8 cellular contexts compared by ENCODE assay signal in genomic region chr1:181043025-181043880, GRCh38. TPM values are rescaled to one million over a fixed set of nuclear protein-coding genes. Genes with fewer than 3 reads are reported as not detected.
DNase-seq lines count a peak whose midpoint lies in the region; ATAC-seq, FAIRE-seq and TF ChIP-seq lines count a peak whose summit lies in the region.

No MANE protein-coding gene starts in this region.

- H3K4me3 ChIP-seq in NB4 (ENCODE audit: low read depth, low read length), result no peak overlapping the region

- no peak for TF ChIP-seq CTCF in NB4 (IDR thresholded peaks at IDR 0.05; ENCODE audit: low read depth, low read length)

- no peak for TF ChIP-seq POLR2A in NB4 (IDR thresholded peaks at IDR 0.05; ENCODE audit: extremely low read depth, insufficient read length)

- DNase-seq in NCI-H146 (lab: John Stamatoyannopoulos, UW) (peak; percentile 26), NCI-H146 treated with DMSO at 0.1 percent for 48 hours (lab: John Stamatoyannopoulos, UW; ENCODE audit: unreplicated experiment) (no peak), NB4 (ENCODE audit: low read depth) (peak; percentile 94), HTR-8/SVneo (ENCODE audit: insufficient read length, low spot score) (no peak), RCC 7860 (ENCODE audit: low spot score) (no peak)
- no peak for DNase-seq in naive thymus-derived CD8-positive, alpha-beta T cell

- H3K4me1 Mint-ChIP-seq in activated naive CD8-positive, alpha-beta T cell (ENCODE audit: low read depth), result peaks cover 53% of the 10 kb centered on the region
- peaks cover 31 to 59% (median 55%) of the 10 kb centered on the region in 4 donors for H3K4me1 Mint-ChIP-seq in naive thymus-derived CD8-positive, alpha-beta T cell

- H3K27ac Mint-ChIP-seq in activated naive CD8-positive, alpha-beta T cell, result peak overlapping the region; percentile 82
- peak overlapping the region in 6 of 10 donors; percentile 33 to 73 (median 61) for H3K27ac Mint-ChIP-seq in naive thymus-derived CD8-positive, alpha-beta T cell

- POLR2A ChIA-PET in naive thymus-derived CD8-positive, alpha-beta T cell (lab: Charles Lee), result interaction anchor here (0.8 to 1.3 kb wide), 2 partner anchors 21 to 62 kb away, joined by 3 read pairs; partner anchors contain the start of gene STX6

- FAIRE-seq in HTR-8/SVneo (lab: Jason Lieb, UNC), result no peak
- no peak for FAIRE-seq in RCC 7860 (lab: Jason Lieb, UNC)

- H3K4me3 Mint-ChIP-seq in activated naive CD8-positive, alpha-beta T cell, result no peak overlapping the region
- peak overlapping the region in 4 of 10 donors; percentile 39 to 53 (median 44) for H3K4me3 Mint-ChIP-seq in naive thymus-derived CD8-positive, alpha-beta T cell

- no peaks in the 10 kb centered on the region for H3K27me3 Mint-ChIP-seq in activated naive CD8-positive, alpha-beta T cell
- H3K27me3 Mint-ChIP-seq in naive thymus-derived CD8-positive, alpha-beta T cell, result no peaks in the 10 kb centered on the region

- H3K9me3 Mint-ChIP-seq in activated naive CD8-positive, alpha-beta T cell (ENCODE audit: low read depth), result no peaks in the 10 kb centered on the region
- H3K9me3 Mint-ChIP-seq in naive thymus-derived CD8-positive, alpha-beta T cell, result no peaks in the 10 kb centered on the region

- peaks cover 13% of the 10 kb centered on the region for H3K36me3 Mint-ChIP-seq in activated naive CD8-positive, alpha-beta T cell
- H3K36me3 Mint-ChIP-seq in naive thymus-derived CD8-positive, alpha-beta T cell, result peaks cover 0 to 56% (median 14%) of the 10 kb centered on the region in 3 donors

- ATAC-seq in naive thymus-derived CD8-positive, alpha-beta T cell, result no peak
- ATAC-seq in SK-N-SH treated with all-trans-retinoic acid at 6 μM for 48 hours, result no peak

TF ChIP-seq in SK-N-SH treated with all-trans-retinoic acid at 6 μM for 48 hours, 23 proteins besides CTCF, POLR2A, EP300 and RAD21:
- no peak for TF ChIP-seq BACH2 (CRISPR knock-in tag; IDR thresholded peaks at IDR 0.05; ENCODE audit: borderline replicate concordance)
- no peak for TF ChIP-seq GLIS3 (CRISPR knock-in tag; IDR thresholded peaks at IDR 0.05)
- TF ChIP-seq, protein P1, sequence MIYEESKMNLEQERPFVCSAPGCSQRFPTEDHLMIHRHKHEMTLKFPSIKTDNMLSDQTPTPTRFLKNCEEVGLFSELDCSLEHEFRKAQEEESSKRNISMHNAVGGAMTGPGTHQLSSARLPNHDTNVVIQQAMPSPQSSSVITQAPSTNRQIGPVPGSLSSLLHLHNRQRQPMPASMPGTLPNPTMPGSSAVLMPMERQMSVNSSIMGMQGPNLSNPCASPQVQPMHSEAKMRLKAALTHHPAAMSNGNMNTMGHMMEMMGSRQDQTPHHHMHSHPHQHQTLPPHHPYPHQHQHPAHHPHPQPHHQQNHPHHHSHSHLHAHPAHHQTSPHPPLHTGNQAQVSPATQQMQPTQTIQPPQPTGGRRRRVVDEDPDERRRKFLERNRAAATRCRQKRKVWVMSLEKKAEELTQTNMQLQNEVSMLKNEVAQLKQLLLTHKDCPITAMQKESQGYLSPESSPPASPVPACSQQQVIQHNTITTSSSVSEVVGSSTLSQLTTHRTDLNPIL (CRISPR knock-in tag; IDR thresholded peaks at IDR 0.05; ENCODE audit: low read depth), result no peak
- TF ChIP-seq TOX (CRISPR knock-in tag; IDR thresholded peaks at IDR 0.05; ENCODE audit: borderline replicate concordance), result no peak
- TF ChIP-seq PPARA (CRISPR knock-in tag; IDR thresholded peaks at IDR 0.05; ENCODE audit: borderline replicate concordance), result no peak
- TF ChIP-seq, protein P2, sequence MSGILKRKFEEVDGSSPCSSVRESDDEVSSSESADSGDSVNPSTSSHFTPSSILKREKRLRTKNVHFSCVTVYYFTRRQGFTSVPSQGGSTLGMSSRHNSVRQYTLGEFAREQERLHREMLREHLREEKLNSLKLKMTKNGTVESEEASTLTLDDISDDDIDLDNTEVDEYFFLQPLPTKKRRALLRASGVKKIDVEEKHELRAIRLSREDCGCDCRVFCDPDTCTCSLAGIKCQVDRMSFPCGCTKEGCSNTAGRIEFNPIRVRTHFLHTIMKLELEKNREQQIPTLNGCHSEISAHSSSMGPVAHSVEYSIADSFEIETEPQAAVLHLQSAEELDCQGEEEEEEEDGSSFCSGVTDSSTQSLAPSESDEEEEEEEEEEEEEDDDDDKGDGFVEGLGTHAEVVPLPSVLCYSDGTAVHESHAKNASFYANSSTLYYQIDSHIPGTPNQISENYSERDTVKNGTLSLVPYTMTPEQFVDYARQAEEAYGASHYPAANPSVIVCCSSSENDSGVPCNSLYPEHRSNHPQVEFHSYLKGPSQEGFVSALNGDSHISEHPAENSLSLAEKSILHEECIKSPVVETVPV (CRISPR knock-in tag; IDR thresholded peaks at IDR 0.05), result no peak
- TF ChIP-seq ISL1 (CRISPR knock-in tag; IDR thresholded peaks at IDR 0.05), result no peak
- TF ChIP-seq ZC3H10 (CRISPR knock-in tag; IDR thresholded peaks at IDR 0.05), result no peak
- no peak for TF ChIP-seq OSR1 (CRISPR knock-in tag; IDR thresholded peaks at IDR 0.05)

RNA-seq across cellular contexts. Expression of gene MR1, which starts 9.5 kb away (rescaled TPM):
- 10 to 100 TPM; 26.5 to 28.8 TPM for total RNA-seq in naive thymus-derived CD8-positive, alpha-beta T cell
- polyA plus RNA-seq in naive thymus-derived CD8-positive, alpha-beta T cell, result 10 to 100 TPM; 27.8 to 35.5 (median 33.4) TPM

RNA-seq across cellular contexts. Expression of gene STX6, which starts 20.6 kb away (rescaled TPM):
- total RNA-seq in naive thymus-derived CD8-positive, alpha-beta T cell, result 10 to 100 TPM; 18.4 to 18.9 TPM
- 1 to 10 TPM; 7.0 to 9.1 (median 8.3) TPM for polyA plus RNA-seq in naive thymus-derived CD8-positive, alpha-beta T cell

RNA-seq across cellular contexts. Expression of gene IER5, which starts 45.2 kb away (rescaled TPM):
- 10 to 100 TPM; 18.7 to 19.6 TPM for total RNA-seq in naive thymus-derived CD8-positive, alpha-beta T cell
- 1 to 10 TPM; 2.5 to 9.4 (median 8.3) TPM for polyA plus RNA-seq in naive thymus-derived CD8-positive, alpha-beta T cell

Comparison
In these comparisons a context has a peak if more than half of its experiments do, and no peak if none do; other contexts are left out.
1. DNase-seq: peak in NCI-H146 (single experiment) and NB4 (single experiment); none in NCI-H146 treated with DMSO at 0.1 percent for 48 hours (single experiment), naive thymus-derived CD8-positive, alpha-beta T cell (0 of 10), HTR-8/SVneo (single experiment) and RCC 7860 (single experiment).